In genomic region chr17:57375770-57376181, GRCh38 we compare ENCODE assay signal across 1 cellular context.
A peak's percentile ranks its signal among the peaks of the same experiment; 100 is the strongest.
TF ChIP-seq lines count a peak whose summit lies in the region.

No MANE protein-coding gene starts in this region.

TF ChIP-seq in HCT116, 20 proteins besides CTCF, POLR2A, EP300 and RAD21 (continued from another document):
- TF ChIP-seq CEBPB (IDR thresholded peaks at IDR 0.05; ENCODE audit: low read depth): peak; percentile 60
- TF ChIP-seq ZFX (IDR thresholded peaks at IDR 0.05): no peak
- TF ChIP-seq MAX (IDR thresholded peaks at IDR 0.05): peak; percentile 77
- peak; percentile 47 for TF ChIP-seq SIN3A (IDR thresholded peaks at IDR 0.05; ENCODE audit: low read depth)
- TF ChIP-seq EZH2phosphoT487 (IDR thresholded peaks at IDR 0.05; ENCODE audit: borderline replicate concordance): no peak
- TF ChIP-seq JUND (IDR thresholded peaks at IDR 0.05): peak; percentile 91
- no peak for TF ChIP-seq EZH2 (IDR thresholded peaks at IDR 0.05)
- no peak for TF ChIP-seq ZNF274 (IDR thresholded peaks at IDR 0.05; ENCODE audit: low read depth, low read length)
- TF ChIP-seq TCF7L2 (IDR thresholded peaks at IDR 0.05; ENCODE audit: borderline replicate concordance, extremely low read depth, insufficient read depth, insufficient read length): no peak
- TF ChIP-seq FOSL1 (IDR thresholded peaks at IDR 0.05; ENCODE audit: low read depth): peak; percentile 86
